Comparison of ENCODE assay signal across 12 cellular contexts in genomic region chr10:3077940-3078630, GRCh38.
DNase-seq lines count a peak whose midpoint lies in the region; ATAC-seq lines count a peak whose summit lies in the region.
"Had no signal": no experiment of that assay in that cellular context is flagged by ENCODE, and none has a peak within 500 bp of the region (broad histone marks: within the 10 kb centered on the region; RNA-seq: fewer than 3 reads in every experiment).

No MANE protein-coding gene starts in this region.

- H3K4me3 ChIP-seq in HUES6 (ENCODE audit: low read depth, low read length): no peak overlapping the region

- H3K27ac ChIP-seq in HUES6 (ENCODE audit: low read depth, low read length): 0 out of 2 replicates have a peak overlapping the region, but pooled peaks have one; percentile 0
- H3K27ac ChIP-seq: C4-2B had no signal

- H3K36me3 ChIP-seq in HUES6 (ENCODE audit: control insufficient read depth, insufficient read depth, low read length): peaks cover 28% of the 10 kb centered on the region

- H3K27me3 ChIP-seq in HUES6 (ENCODE audit: control insufficient read depth, insufficient read depth, low read length): no peaks in the 10 kb centered on the region

- DNase-seq in COR-L47 (lab: John Stamatoyannopoulos, UW) (peak; percentile 59), RPMI8226 (peak; percentile 60), islet precursor cell (peak; percentile 53), activated gamma-delta T cell (lab: John Stamatoyannopoulos, UW) (no peak), HK-2 (ENCODE audit: unreplicated experiment) (no peak)
- DNase-seq: GF-D8, NCI-H1930, right cardiac atrium had no signal

- H3K9me3 ChIP-seq in HUES6 (ENCODE audit: control insufficient read depth, insufficient read depth, low read depth, low read length): no peaks in the 10 kb centered on the region

- no peak for ATAC-seq in GM21825 (IDR thresholded peaks at IDR 0.05; ENCODE audit: unreplicated experiment)
- ATAC-seq in GM18511 (IDR thresholded peaks at IDR 0.05; ENCODE audit: unreplicated experiment): no peak
- ATAC-seq: right cardiac atrium had no signal

- H3K9ac ChIP-seq in HUES6 (ENCODE audit: low read length): no peak overlapping the region

- H3K4me1 ChIP-seq in HUES6 (ENCODE audit: control insufficient read depth, insufficient read depth, low read length): peaks cover 47% of the 10 kb centered on the region

Comparison
In these comparisons a context has a peak if more than half of its experiments do, and no peak if none do; other contexts are left out.
1. DNase-seq: peak in COR-L47 (single experiment), RPMI8226 (single experiment) and islet precursor cell (single experiment); none in activated gamma-delta T cell (single experiment) and HK-2 (single experiment).